Comparison of ENCODE assay signal across 21 cellular contexts in the genomic region with DNA sequence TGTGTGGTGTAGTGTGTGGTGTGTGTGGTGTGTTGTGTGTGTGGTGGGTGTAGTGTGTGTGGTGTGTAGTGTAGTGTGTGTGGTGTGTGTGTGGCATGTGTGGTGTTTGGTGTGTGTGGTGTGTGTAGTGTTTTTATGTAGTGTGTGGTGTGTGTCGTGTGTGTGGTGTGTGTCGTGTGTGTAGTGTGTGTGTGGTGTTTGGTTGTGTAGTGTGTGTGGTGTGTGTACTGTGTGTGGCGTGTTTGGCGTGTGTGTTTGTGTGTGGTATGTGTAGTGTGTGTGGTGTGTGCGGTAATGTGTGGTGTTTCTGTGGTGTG. TPM values are rescaled to one million over a fixed set of nuclear protein-coding genes. Genes with fewer than 3 reads are reported as not detected.
A peak's percentile ranks its signal among the peaks of the same experiment; 100 is the strongest.
DNase-seq lines count a peak whose midpoint lies in the region; ATAC-seq and TF ChIP-seq lines count a peak whose summit lies in the region.
"Had no signal": no experiment of that assay in that cellular context is flagged by ENCODE, and none has a peak within 500 bp of the region (broad histone marks: within the 10 kb centered on the region; RNA-seq: fewer than 3 reads in every experiment).

No MANE protein-coding gene starts in this region.

- peak overlapping the region; percentile 48 for H4K91ac ChIP-seq in mesenchymal stem cell (ENCODE audit: low read length)

- no peaks in the 10 kb centered on the region for H3K36me3 ChIP-seq in CD4-positive, CD25-positive, alpha-beta regulatory T cell (ENCODE audit: control insufficient read depth, insufficient read depth, low read length)
- H3K36me3 ChIP-seq in CD8-positive, alpha-beta memory T cell (ENCODE audit: insufficient read depth, low read length): no peaks in the 10 kb centered on the region
- H3K36me3 ChIP-seq in mesenchymal stem cell (ENCODE audit: control insufficient read depth in 1 of 2, insufficient read depth in 2 of 2, low read depth in 1 of 2, low read length in 2 of 2): no peaks in the 10 kb centered on the region
- H3K36me3 ChIP-seq: ascending aorta, tibial nerve had no signal

- no peak overlapping the region for H2BK120ac ChIP-seq in mesenchymal stem cell (ENCODE audit: low read depth, low read length)

- no peak for TF ChIP-seq CTCF in chondrocyte (IDR thresholded peaks at IDR 0.05)
- TF ChIP-seq CTCF in CD4-positive, alpha-beta T cell (IDR thresholded peaks at IDR 0.05): no peak

- H3K4me3 Mint-ChIP-seq in CD4-positive, CD25-positive, alpha-beta regulatory T cell: peak overlapping the region in 1 of 4 donors; percentile 54
- H3K4me3 Mint-ChIP-seq in CD8-positive, alpha-beta memory T cell: peak overlapping the region in 6 of 7 donors; percentile 5 to 73 (median 68)
- H3K4me3 Mint-ChIP-seq in activated T-helper 2 cell treated with anti-CD3 and anti-CD28 coated beads, Interferon-gamma antibody, Interleukin-2, Interleukin-4, amounts not matched to agents 10 μg/mL and 5 μg/mL and 100 μg/mL, durations not matched to agents 14 hours and 24 hours and 36 hours (ENCODE audit: low read depth): no peak overlapping the region
- H3K4me3 Mint-ChIP-seq in chondrocyte (ENCODE audit: unreplicated experiment): no peak overlapping the region
- H3K4me3 Mint-ChIP-seq in CD4-positive, alpha-beta T cell: no peak overlapping the region
- H3K4me3 Mint-ChIP-seq: naive B cell had no signal

- H4K8ac ChIP-seq in mesenchymal stem cell (ENCODE audit: low read length): no peak overlapping the region

- peak overlapping the region in 1 of 2 experiments; percentile 64 for H3K14ac ChIP-seq in mesenchymal stem cell (ENCODE audit: low read length in 2 of 2)

- no peak overlapping the region for H2AK5ac ChIP-seq in mesenchymal stem cell (ENCODE audit: low read length, severe bottlenecking)

- POLR2A ChIA-PET in CD8-positive, alpha-beta memory T cell (lab: Charles Lee): no interaction called here
- POLR2A ChIA-PET in CD4-positive, alpha-beta T cell (lab: Charles Lee): no interaction called here

- 90% methylated on average over 5 of the region's 5 CpGs for WGBS in mesenchymal stem cell

- no peak overlapping the region for H3K27ac ChIP-seq in CD4-positive, CD25-positive, alpha-beta regulatory T cell (ENCODE audit: insufficient read depth, low read length, poor library complexity, severe bottlenecking)
- H3K27ac ChIP-seq in CD8-positive, alpha-beta memory T cell (ENCODE audit: low read depth, low read length): no peak overlapping the region
- H3K27ac ChIP-seq in mesenchymal stem cell (ENCODE audit: low read length, poor library complexity, severe bottlenecking): no peak overlapping the region
- no peak overlapping the region for H3K27ac ChIP-seq in CD4-positive, alpha-beta T cell (ENCODE audit: low read depth, low read length)
- H3K27ac ChIP-seq: ascending aorta, SK-N-MC, tibial nerve had no signal

- H3K79me1 ChIP-seq in mesenchymal stem cell (replicated peaks; ENCODE audit: low read length, poor library complexity, severe bottlenecking): no peaks in the 10 kb centered on the region

- H2BK12ac ChIP-seq in mesenchymal stem cell (ENCODE audit: low read length in 2 of 2): no peak overlapping the region

- no peak for ATAC-seq in CD4-positive, CD25-positive, alpha-beta regulatory T cell (ENCODE audit: low read depth in 2 of 2)
- ATAC-seq in CD4-positive, alpha-beta T cell (ENCODE audit: poor library complexity): no peak

- no peak overlapping the region for H2BK15ac ChIP-seq in mesenchymal stem cell (ENCODE audit: low read depth, poor library complexity, severe bottlenecking)

- no peak for DNase-seq in CD4-positive, CD25-positive, alpha-beta regulatory T cell
- DNase-seq in CD8-positive, alpha-beta memory T cell: no peak
- DNase-seq in activated T-helper 2 cell treated with anti-CD3 and anti-CD28 coated beads, Interferon-gamma antibody, Interleukin-2, Interleukin-4, amounts not matched to agents 10 μg/mL and 5 μg/mL and 100 μg/mL, durations not matched to agents 14 hours and 24 hours and 36 hours (ENCODE audit: low spot score): no peak
- DNase-seq in mesenchymal stem cell (no peak), chondrocyte (ENCODE audit: low spot score) (no peak), HT-29 (ENCODE audit: low spot score) (no peak)
- DNase-seq in CD4-positive, alpha-beta T cell: no peak
- DNase-seq: activated CD4-positive, CD25-positive, alpha-beta regulatory T cell; activated CD8-positive, alpha-beta memory T cell treated with anti-CD3 and anti-CD28 coated beads, Interleukin-2, amount 50 U/mL, for 4 hours; activated gamma-delta T cell treated with Interleukin-2 at 50 U/mL for 16 hours; effector memory CD4-positive, alpha-beta T cell; naive B cell; NCI-H510A treated with DMSO at 0.1 percent for 48 hours; stimulated activated naive CD4-positive, alpha-beta T cell; T1000 had no signal

- H3K9me3 Mint-ChIP-seq in CD4-positive, CD25-positive, alpha-beta regulatory T cell: peaks cover 0 to 4% (median 0%) of the 10 kb centered on the region in 7 donors
- peaks cover 0 to 2% (median 0%) of the 10 kb centered on the region in 5 donors for H3K9me3 Mint-ChIP-seq in CD8-positive, alpha-beta memory T cell
- peaks cover 7% of the 10 kb centered on the region for H3K9me3 Mint-ChIP-seq in activated T-helper 2 cell treated with anti-CD3 and anti-CD28 coated beads, Interferon-gamma antibody, Interleukin-2, Interleukin-4, amounts not matched to agents 10 μg/mL and 5 μg/mL and 100 μg/mL, durations not matched to agents 14 hours and 24 hours and 36 hours
- no peaks in the 10 kb centered on the region for H3K9me3 Mint-ChIP-seq in chondrocyte (ENCODE audit: low read depth)
- H3K9me3 Mint-ChIP-seq in CD4-positive, alpha-beta T cell: no peaks in the 10 kb centered on the region

- no peak overlapping the region for H3K23ac ChIP-seq in mesenchymal stem cell (ENCODE audit: low read length in 2 of 2)

- H3K4ac ChIP-seq in mesenchymal stem cell (ENCODE audit: low read depth in 1 of 2, low read length in 2 of 2): no peak overlapping the region

- no peak overlapping the region for H2BK5ac ChIP-seq in mesenchymal stem cell (ENCODE audit: low read depth, low read length, poor library complexity, severe bottlenecking)

- H3K27me3 ChIP-seq in CD4-positive, CD25-positive, alpha-beta regulatory T cell (ENCODE audit: control insufficient read depth, insufficient read depth, low read length): no peaks in the 10 kb centered on the region
- H3K27me3 ChIP-seq in CD8-positive, alpha-beta memory T cell (ENCODE audit: insufficient read depth, low read length, poor library complexity, severe bottlenecking): no peaks in the 10 kb centered on the region
- peaks cover 36 to 80% of the 10 kb centered on the region in 2 experiments for H3K27me3 ChIP-seq in mesenchymal stem cell (ENCODE audit: control insufficient read depth in 1 of 2, insufficient read depth in 1 of 2, low read length in 2 of 2)
- H3K27me3 ChIP-seq in CD4-positive, alpha-beta T cell (ENCODE audit: control insufficient read depth, insufficient read depth, low read length): no peaks in the 10 kb centered on the region

- H2AFZ ChIP-seq in mesenchymal stem cell (ENCODE audit: low read depth, low read length): no peak overlapping the region

- H3K18ac ChIP-seq in mesenchymal stem cell (ENCODE audit: low read depth in 1 of 2, low read length in 2 of 2): no peak overlapping the region

- CTCF ChIA-PET in CD8-positive, alpha-beta memory T cell (lab: Charles Lee): no interaction called here
- CTCF ChIA-PET in CD4-positive, alpha-beta T cell (lab: Charles Lee): no interaction called here

- peaks cover 49% of the 10 kb centered on the region for H3K4me1 ChIP-seq in CD4-positive, CD25-positive, alpha-beta regulatory T cell (ENCODE audit: control insufficient read depth, insufficient read depth, low read length, poor library complexity, severe bottlenecking)
- H3K4me1 ChIP-seq in CD8-positive, alpha-beta memory T cell (ENCODE audit: insufficient read depth, low read length): peaks cover 93% of the 10 kb centered on the region
- peaks cover 13% of the 10 kb centered on the region for H3K4me1 ChIP-seq in mesenchymal stem cell (ENCODE audit: control insufficient read depth, insufficient read depth, low read depth, low read length)
- H3K4me1 ChIP-seq: ascending aorta had no signal

- H3K4me1 Mint-ChIP-seq in CD4-positive, CD25-positive, alpha-beta regulatory T cell: peaks cover 8 to 74% (median 31%) of the 10 kb centered on the region in 4 donors
- peaks cover 71 to 94% (median 83%) of the 10 kb centered on the region in 3 donors for H3K4me1 Mint-ChIP-seq in CD8-positive, alpha-beta memory T cell
- peaks cover 62% of the 10 kb centered on the region for H3K4me1 Mint-ChIP-seq in activated T-helper 2 cell treated with anti-CD3 and anti-CD28 coated beads, Interferon-gamma antibody, Interleukin-2, Interleukin-4, amounts not matched to agents 10 μg/mL and 5 μg/mL and 100 μg/mL, durations not matched to agents 14 hours and 24 hours and 36 hours (ENCODE audit: low read depth)
- no peaks in the 10 kb centered on the region for H3K4me1 Mint-ChIP-seq in chondrocyte (ENCODE audit: low read depth)
- H3K4me1 Mint-ChIP-seq in CD4-positive, alpha-beta T cell (ENCODE audit: low read depth): peaks cover 67% of the 10 kb centered on the region

- H3K9me3 ChIP-seq in CD4-positive, CD25-positive, alpha-beta regulatory T cell (ENCODE audit: control insufficient read depth in 2 of 2, low read length in 2 of 2): no peaks in the 10 kb centered on the region
- H3K9me3 ChIP-seq in CD8-positive, alpha-beta memory T cell (ENCODE audit: low read length): no peaks in the 10 kb centered on the region
- no peaks in the 10 kb centered on the region for H3K9me3 ChIP-seq in mesenchymal stem cell (ENCODE audit: control insufficient read depth, low read length)
- no peaks in the 10 kb centered on the region for H3K9me3 ChIP-seq in CD4-positive, alpha-beta T cell (ENCODE audit: control insufficient read depth, low read length)
- H3K9me3 ChIP-seq: ascending aorta, tibial nerve had no signal

- H3K9ac ChIP-seq in mesenchymal stem cell (ENCODE audit: low read length): no peak overlapping the region

- H3K4me2 ChIP-seq in mesenchymal stem cell (ENCODE audit: low read length, poor library complexity, severe bottlenecking): no peak overlapping the region

- intact Hi-C loops in activated T-helper 2 cell treated with anti-CD3 and anti-CD28 coated beads, Interferon-gamma antibody, Interleukin-2, Interleukin-4, amounts not matched to agents 10 μg/mL and 5 μg/mL and 100 μg/mL, durations not matched to agents 14 hours and 24 hours and 36 hours (cut with micrococcal nuclease): loop anchor here (5.0 kb wide), 1 partner anchor 133 kb away; the partner anchor contains the start of gene D2HGDH
- intact Hi-C loops in CD4-positive, alpha-beta T cell (cut with DNase I, micrococcal nuclease): loop anchor here in 1 of 2 experiments (5.0 to 10.0 kb wide), 2 partner anchors 33 to 50 kb away; no protein-coding TSS in a partner anchor

- no peaks in the 10 kb centered on the region for H3K36me3 Mint-ChIP-seq in CD4-positive, CD25-positive, alpha-beta regulatory T cell
- H3K36me3 Mint-ChIP-seq in CD8-positive, alpha-beta memory T cell: peaks cover 0 to 4% (median 0%) of the 10 kb centered on the region in 3 donors
- H3K36me3 Mint-ChIP-seq in activated T-helper 2 cell treated with anti-CD3 and anti-CD28 coated beads, Interferon-gamma antibody, Interleukin-2, Interleukin-4, amounts not matched to agents 10 μg/mL and 5 μg/mL and 100 μg/mL, durations not matched to agents 14 hours and 24 hours and 36 hours (ENCODE audit: low read depth): peaks cover 4% of the 10 kb centered on the region
- H3K36me3 Mint-ChIP-seq in chondrocyte (ENCODE audit: low read depth): no peaks in the 10 kb centered on the region
- H3K36me3 Mint-ChIP-seq in CD4-positive, alpha-beta T cell (ENCODE audit: low read depth): no peaks in the 10 kb centered on the region

- no peaks in the 10 kb centered on the region for H3K27me3 Mint-ChIP-seq in CD4-positive, CD25-positive, alpha-beta regulatory T cell
- H3K27me3 Mint-ChIP-seq in CD8-positive, alpha-beta memory T cell: peaks cover 0 to 4% of the 10 kb centered on the region in 2 donors
- H3K27me3 Mint-ChIP-seq in activated T-helper 2 cell treated with anti-CD3 and anti-CD28 coated beads, Interferon-gamma antibody, Interleukin-2, Interleukin-4, amounts not matched to agents 10 μg/mL and 5 μg/mL and 100 μg/mL, durations not matched to agents 14 hours and 24 hours and 36 hours (ENCODE audit: low read depth): peaks cover 17% of the 10 kb centered on the region
- peaks cover 28% of the 10 kb centered on the region for H3K27me3 Mint-ChIP-seq in chondrocyte (ENCODE audit: low read depth)
- H3K27me3 Mint-ChIP-seq in CD4-positive, alpha-beta T cell: peaks cover 38% of the 10 kb centered on the region

- H3K27ac Mint-ChIP-seq in CD4-positive, CD25-positive, alpha-beta regulatory T cell: peak overlapping the region in 2 of 3 donors; percentile 88 to 91
- peak overlapping the region; percentile 66 to 98 (median 90) for H3K27ac Mint-ChIP-seq in CD8-positive, alpha-beta memory T cell
- H3K27ac Mint-ChIP-seq in activated T-helper 2 cell treated with anti-CD3 and anti-CD28 coated beads, Interferon-gamma antibody, Interleukin-2, Interleukin-4, amounts not matched to agents 10 μg/mL and 5 μg/mL and 100 μg/mL, durations not matched to agents 14 hours and 24 hours and 36 hours: peak overlapping the region; percentile 77
- no peak overlapping the region for H3K27ac Mint-ChIP-seq in chondrocyte (ENCODE audit: unreplicated experiment)
- no peak overlapping the region for H3K27ac Mint-ChIP-seq in CD4-positive, alpha-beta T cell

- H3K4me3 ChIP-seq in CD4-positive, CD25-positive, alpha-beta regulatory T cell (ENCODE audit: low read depth, low read length): no peak overlapping the region
- no peak overlapping the region for H3K4me3 ChIP-seq in CD8-positive, alpha-beta memory T cell (ENCODE audit: low read length)
- H3K4me3 ChIP-seq in mesenchymal stem cell (ENCODE audit: insufficient read depth in 1 of 2, low read depth in 1 of 2, low read length in 2 of 2): peak overlapping the region in 1 of 2 experiments; percentile 5
- H3K4me3 ChIP-seq: ascending aorta, SK-N-MC, tibial nerve had no signal

RNA-seq across cellular contexts. Expression of gene RTP5, which starts 4.7 kb away (rescaled TPM):
- total RNA-seq in CD4-positive, CD25-positive, alpha-beta regulatory T cell: 0.44 TPM
- not detected for polyA plus RNA-seq in CD4-positive, CD25-positive, alpha-beta regulatory T cell
- total RNA-seq in CD8-positive, alpha-beta memory T cell: under 1 TPM; 0.11 to 0.18 TPM
- 0.23 TPM for polyA plus RNA-seq in CD8-positive, alpha-beta memory T cell
- 0.09 and 0.30 TPM in 2 replicates for total RNA-seq in activated T-helper 2 cell treated with anti-CD3 and anti-CD28 coated beads, Interferon-gamma antibody, Interleukin-2, Interleukin-4, amounts not matched to agents 10 μg/mL and 5 μg/mL and 100 μg/mL, durations not matched to agents 14 hours and 24 hours and 36 hours
- polyA plus RNA-seq in mesenchymal stem cell (2013, experiment 1 of 2): not detected
- not detected for polyA plus RNA-seq in mesenchymal stem cell (2013, experiment 2 of 2)
- not detected in 3 replicates for total RNA-seq in chondrocyte
- total RNA-seq in CD4-positive, alpha-beta T cell: under 1 TPM; 0.30 to 0.36 TPM
- not detected in 2 replicates for total RNA-seq in HT-29 (2014; rRNA removed; shearing (Covaris generic))
- total RNA-seq: ascending aorta, fibroblast of lung, glomerular endothelial cell, tibial nerve had no signal
- polyA plus RNA-seq: fibroblast of lung had no signal

RNA-seq across cellular contexts. Expression of gene PDCD1, which starts 6.2 kb away (rescaled TPM):
- 12.3 TPM for total RNA-seq in CD4-positive, CD25-positive, alpha-beta regulatory T cell
- 1 to 10 TPM; 6.0 to 8.6 (median 6.6) TPM for polyA plus RNA-seq in CD4-positive, CD25-positive, alpha-beta regulatory T cell
- 10 to 100 TPM; 34.3 to 39.3 TPM for total RNA-seq in CD8-positive, alpha-beta memory T cell
- 41.8 TPM for polyA plus RNA-seq in CD8-positive, alpha-beta memory T cell
- total RNA-seq in activated T-helper 2 cell treated with anti-CD3 and anti-CD28 coated beads, Interferon-gamma antibody, Interleukin-2, Interleukin-4, amounts not matched to agents 10 μg/mL and 5 μg/mL and 100 μg/mL, durations not matched to agents 14 hours and 24 hours and 36 hours: 42.0 and 44.7 TPM in 2 replicates
- polyA plus RNA-seq in mesenchymal stem cell (2013, experiment 1 of 2): not detected
- not detected for polyA plus RNA-seq in mesenchymal stem cell (2013, experiment 2 of 2)
- not detected in 3 replicates for total RNA-seq in chondrocyte
- 10 to 100 TPM in 1 of 2 experiments, 1 to 10 TPM in 1; 9.5 to 11.4 TPM for total RNA-seq in CD4-positive, alpha-beta T cell
- not detected in 2 replicates for total RNA-seq in HT-29 (2014; rRNA removed; shearing (Covaris generic))
- total RNA-seq: ascending aorta, cerebellum, fibroblast of lung, glomerular endothelial cell had no signal
- polyA plus RNA-seq: fibroblast of lung had no signal

RNA-seq across cellular contexts. Expression of gene NEU4, which starts 55.9 kb away (rescaled TPM):
- 3.8 TPM for total RNA-seq in CD4-positive, CD25-positive, alpha-beta regulatory T cell
- polyA plus RNA-seq in CD4-positive, CD25-positive, alpha-beta regulatory T cell: under 1 TPM in 2 of 4 donors, not detected in 2; 0.16 to 0.67 TPM
- total RNA-seq in CD8-positive, alpha-beta memory T cell: not detected
- polyA plus RNA-seq in CD8-positive, alpha-beta memory T cell: not detected
- total RNA-seq in activated T-helper 2 cell treated with anti-CD3 and anti-CD28 coated beads, Interferon-gamma antibody, Interleukin-2, Interleukin-4, amounts not matched to agents 10 μg/mL and 5 μg/mL and 100 μg/mL, durations not matched to agents 14 hours and 24 hours and 36 hours: 3.2 and 3.9 TPM in 2 replicates
- not detected for polyA plus RNA-seq in mesenchymal stem cell (2013, experiment 1 of 2)
- 0.11 TPM for polyA plus RNA-seq in mesenchymal stem cell (2013, experiment 2 of 2)
- total RNA-seq in chondrocyte: 0.42 to 1.3 TPM (median 0.85 TPM) in 3 replicates
- 1 to 10 TPM; 4.3 to 6.8 TPM for total RNA-seq in CD4-positive, alpha-beta T cell
- total RNA-seq in HT-29 (2014; rRNA removed; shearing (Covaris generic)): 0.31 and 1.1 TPM in 2 replicates
- total RNA-seq: ascending aorta, fibroblast of lung had no signal
- polyA plus RNA-seq: fibroblast of lung had no signal

Comparison
In these comparisons a context has a peak if more than half of its experiments do, and no peak if none do; other contexts are left out.
1. H3K27ac Mint-ChIP-seq: peak in CD4-positive, CD25-positive, alpha-beta regulatory T cell (2 of 3), CD8-positive, alpha-beta memory T cell (8 of 8) and activated T-helper 2 cell treated with anti-CD3 and anti-CD28 coated beads, Interferon-gamma antibody, Interleukin-2, Interleukin-4, amounts not matched to agents 10 μg/mL and 5 μg/mL and 100 μg/mL, durations not matched to agents 14 hours and 24 hours and 36 hours (single experiment); none in chondrocyte (single experiment) and CD4-positive, alpha-beta T cell (single experiment).
2. H3K4me3 Mint-ChIP-seq: peak in CD8-positive, alpha-beta memory T cell (6 of 7); none in activated T-helper 2 cell treated with anti-CD3 and anti-CD28 coated beads, Interferon-gamma antibody, Interleukin-2, Interleukin-4, amounts not matched to agents 10 μg/mL and 5 μg/mL and 100 μg/mL, durations not matched to agents 14 hours and 24 hours and 36 hours (single experiment), chondrocyte (single experiment) and CD4-positive, alpha-beta T cell (single experiment).
3. RNA of gene PDCD1, which starts 6.2 kb away (total RNA-seq): 42.0 to 44.7 TPM in activated T-helper 2 cell treated with anti-CD3 and anti-CD28 coated beads, Interferon-gamma antibody, Interleukin-2, Interleukin-4, amounts not matched to agents 10 μg/mL and 5 μg/mL and 100 μg/mL, durations not matched to agents 14 hours and 24 hours and 36 hours, 34.3 to 39.3 TPM in CD8-positive, alpha-beta memory T cell, 12.3 TPM in CD4-positive, CD25-positive, alpha-beta regulatory T cell (single experiment) and 9.5 to 11.4 TPM in CD4-positive, alpha-beta T cell; not detected in chondrocyte and not detected in HT-29; every median in the first group is over 10 times any median in the second.